In the genomic region with DNA sequence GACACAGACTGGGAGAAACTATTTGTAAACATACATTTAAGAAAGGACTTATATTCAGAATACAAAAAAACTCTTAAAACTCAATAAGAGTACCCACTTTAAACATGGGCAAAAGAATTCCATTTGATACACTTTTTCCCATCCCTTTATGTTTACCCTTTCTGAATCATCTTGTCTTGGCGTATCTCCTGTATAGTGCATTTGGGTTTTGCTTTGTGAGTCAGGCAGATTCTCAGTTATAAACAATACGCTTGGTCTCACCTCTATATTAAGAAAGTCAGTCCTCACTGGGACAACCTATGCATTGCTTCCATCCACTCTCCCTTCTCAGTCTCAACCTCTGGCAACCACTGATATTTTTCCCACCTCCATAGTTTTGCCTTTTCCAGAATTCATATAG, we compare ENCODE assay signal across 17 cellular contexts. TPM values are rescaled to one million over a fixed set of nuclear protein-coding genes. Genes with fewer than 3 reads are reported as not detected.
DNase-seq lines count a peak whose midpoint lies in the region; ATAC-seq, FAIRE-seq and TF ChIP-seq lines count a peak whose summit lies in the region.
"Had no signal": no experiment of that assay in that cellular context is flagged by ENCODE, and none has a peak within 500 bp of the region (broad histone marks: within the 10 kb centered on the region; RNA-seq: fewer than 3 reads in every experiment).

No MANE protein-coding gene starts in this region.

- TF ChIP-seq RAD21 in A549 (conservative IDR thresholded peaks at IDR 0.05 in 1 of 2, IDR thresholded peaks at IDR 0.05 in 1 of 2): no peak

- H3K36me3 ChIP-seq in GM23248 (ENCODE audit: low read depth) (no peaks in the 10 kb centered on the region), RWPE2 (ENCODE audit: low read depth) (peaks cover 18% of the 10 kb centered on the region)

- no peaks in the 10 kb centered on the region for H3K79me2 ChIP-seq in GM23248 (ENCODE audit: insufficient read depth)

- 34% methylated on average over 2 of the region's 2 CpGs for WGBS in A549 (ENCODE audit: missing lambda C conversion rate)
- WGBS in GM23248 (ENCODE audit: low coverage in 1 of 2, low lambda C conversion rate in 2 of 2, missing lambda C conversion rate in 2 of 2), 2 experiments: 87 to 95% methylated on average over 2 of the region's 2 CpGs

- no peaks in the 10 kb centered on the region for H3K27me3 ChIP-seq in GM23248 (replicated peaks; ENCODE audit: insufficient read depth)
- H3K27me3 ChIP-seq in RWPE2 (ENCODE audit: insufficient read depth, poor library complexity, severe bottlenecking): no peaks in the 10 kb centered on the region
- H3K27me3 ChIP-seq: BLaER1 treated with 17β-estradiol and CSF1 and Interleukin-3, amounts not matched to agents 10 nM and 100 nM had no signal

- no peak for TF ChIP-seq EP300 in A549 (IDR thresholded peaks at IDR 0.05)

- no peaks in the 10 kb centered on the region for H3K9me2 ChIP-seq in GM23248 (ENCODE audit: insufficient read depth)

- CTCF ChIA-PET in A549 (lab: Yijun Ruan, JAX): no interaction called here

- peak in 1 of 2 experiments; percentile 60; a peak in 3 of 6 replicates for ATAC-seq in A549
- 0 out of 3 replicates have a peak, but pooled peaks have one; percentile 37 for ATAC-seq in RWPE2 (ENCODE audit: low read depth)
- ATAC-seq in HG03175 (IDR thresholded peaks at IDR 0.05; ENCODE audit: unreplicated experiment): no peak
- ATAC-seq: HepG2 had no signal

- DNase-seq in A549 (ENCODE audit: low read depth in 1 of 2, low spot score in 1 of 2) (no peak), GM23248 (peak; percentile 2), RWPE2 (ENCODE audit: low spot score) (no peak), fibroblast of mammary gland (ENCODE audit: low read depth) (peak; percentile 45), kidney glomerular epithelial cell (lab: John Stamatoyannopoulos, UW) (no peak)
- no peak for DNase-seq in stimulated activated CD8-positive, alpha-beta memory T cell treated with anti-CD3 and anti-CD28 coated beads, Interleukin-4, amount 100 ng/mL, for 48 hours
- DNase-seq: 8988T; ACHN; CD4-positive, CD25-positive, alpha-beta regulatory T cell; DMS 273 treated with DMSO at 0.1 percent for 48 hours had no signal

- H3K4me3 ChIP-seq in A549 (no peak overlapping the region), GM23248 (no peak overlapping the region), RWPE2 (ENCODE audit: severe bottlenecking) (no peak overlapping the region), fibroblast of mammary gland (ENCODE audit: control insufficient read depth, low read depth, low read length) (no peak overlapping the region)
- H3K4me3 ChIP-seq: BLaER1 treated with 17β-estradiol and CSF1 and Interleukin-3, amounts not matched to agents 10 nM and 100 nM had no signal

- no peak for FAIRE-seq in A549 (lab: Jason Lieb, UNC)
- FAIRE-seq: G401.6, GM12891, GM19239, HepG2, HTR-8/SVneo had no signal

- H3K4me2 ChIP-seq in A549 (peak overlapping the region; percentile 18; the same call in 1 of the 3 replicates), GM23248 (ENCODE audit: unreplicated experiment) (no peak overlapping the region)
- H3K4me2 ChIP-seq: BLaER1 treated with 17β-estradiol and CSF1 and Interleukin-3, amounts not matched to agents 10 nM and 100 nM had no signal

- in situ Hi-C loops in GM23248 (cut with MboI): no loop called here

- no peaks in the 10 kb centered on the region for H4K20me1 ChIP-seq in GM23248 (ENCODE audit: insufficient read depth)
- H4K20me1 ChIP-seq: BLaER1 treated with 17β-estradiol and CSF1 and Interleukin-3, amounts not matched to agents 10 nM and 100 nM had no signal

- no peaks in the 10 kb centered on the region for H3K9me3 ChIP-seq in A549
- H3K9me3 ChIP-seq in GM23248 (ENCODE audit: low read depth): no peaks in the 10 kb centered on the region
- H3K9me3 ChIP-seq in RWPE2 (ENCODE audit: severe bottlenecking): no peaks in the 10 kb centered on the region
- H3K9me3 ChIP-seq: BLaER1 treated with 17β-estradiol and CSF1 and Interleukin-3, amounts not matched to agents 10 nM and 100 nM had no signal

- H3F3A ChIP-seq in GM23248 (ENCODE audit: insufficient read depth): no peaks in the 10 kb centered on the region

- peaks cover 13% of the 10 kb centered on the region; the same call in 1 of the 3 replicates for H3K4me1 ChIP-seq in A549
- no peaks in the 10 kb centered on the region for H3K4me1 ChIP-seq in GM23248 (ENCODE audit: insufficient read depth)
- no peaks in the 10 kb centered on the region for H3K4me1 ChIP-seq in RWPE2 (ENCODE audit: insufficient read depth, poor library complexity, severe bottlenecking)

- no peak for TF ChIP-seq POLR2A in A549 (IDR thresholded peaks at IDR 0.05; ENCODE audit: low read length)

- H3K27ac ChIP-seq in A549 (no peak overlapping the region), GM23248 (no peak overlapping the region), RWPE2 (ENCODE audit: poor library complexity, severe bottlenecking) (no peak overlapping the region)
- H3K27ac ChIP-seq: BLaER1 treated with 17β-estradiol and CSF1 and Interleukin-3, amounts not matched to agents 10 nM and 100 nM had no signal

- POLR2A ChIA-PET in A549 (lab: Yijun Ruan, JAX): no interaction called here

- TF ChIP-seq CTCF in A549 (IDR thresholded peaks at IDR 0.05) (no peak), RWPE2 (IDR thresholded peaks at IDR 0.05; ENCODE audit: poor library complexity, severe bottlenecking) (no peak), fibroblast of mammary gland (conservative IDR thresholded peaks at IDR 0.05; ENCODE audit: control insufficient read depth, insufficient read depth, low read depth, low read length) (no peak)

- no peak overlapping the region for H2AFZ ChIP-seq in GM23248

- no peak overlapping the region for H3K9ac ChIP-seq in GM23248
- H3K9ac ChIP-seq: BLaER1 treated with 17β-estradiol and CSF1 and Interleukin-3, amounts not matched to agents 10 nM and 100 nM had no signal

TF ChIP-seq in A549, 52 proteins besides CTCF, POLR2A, EP300 and RAD21:
- TF ChIP-seq CHD4 (IDR thresholded peaks at IDR 0.05; ENCODE audit: borderline replicate concordance) (no peak), HMGXB4 (CRISPR knock-in tag; IDR thresholded peaks at IDR 0.05; ENCODE audit: borderline replicate concordance) (no peak), RNF2 (IDR thresholded peaks at IDR 0.05; ENCODE audit: borderline replicate concordance, low read depth) (no peak), RFX5 (IDR thresholded peaks at IDR 0.05) (no peak), KDM5A (IDR thresholded peaks at IDR 0.05) (no peak), ESRRA (IDR thresholded peaks at IDR 0.05; ENCODE audit: borderline replicate concordance, low read length) (no peak)
- TF ChIP-seq, protein P1, sequence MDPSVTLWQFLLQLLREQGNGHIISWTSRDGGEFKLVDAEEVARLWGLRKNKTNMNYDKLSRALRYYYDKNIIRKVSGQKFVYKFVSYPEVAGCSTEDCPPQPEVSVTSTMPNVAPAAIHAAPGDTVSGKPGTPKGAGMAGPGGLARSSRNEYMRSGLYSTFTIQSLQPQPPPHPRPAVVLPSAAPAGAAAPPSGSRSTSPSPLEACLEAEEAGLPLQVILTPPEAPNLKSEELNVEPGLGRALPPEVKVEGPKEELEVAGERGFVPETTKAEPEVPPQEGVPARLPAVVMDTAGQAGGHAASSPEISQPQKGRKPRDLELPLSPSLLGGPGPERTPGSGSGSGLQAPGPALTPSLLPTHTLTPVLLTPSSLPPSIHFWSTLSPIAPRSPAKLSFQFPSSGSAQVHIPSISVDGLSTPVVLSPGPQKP (IDR thresholded peaks at IDR 0.05; ENCODE audit: low read depth, low read length): no peak

RNA-seq across cellular contexts. Expression of gene ADAMTS6, which starts 27.3 kb away (rescaled TPM):
- 0.66 and 0.69 TPM in 2 replicates for polyA plus RNA-seq in A549 (2011; rRNA removed)
- polyA plus RNA-seq in A549 (2012; cell fraction: cytosol; rRNA removed): 0.05 and 0.14 TPM in 2 replicates
- 0.13 and 0.20 TPM in 2 replicates for polyA plus RNA-seq in A549 (2012; cell fraction: nucleus; rRNA removed)
- polyA plus RNA-seq in A549 (2017; fragmentation: RNase III; extraction: RNeasy Plus Mini Kit Qiagen cat#74134 plus additional on column Dnase treatment): 0.18 to 0.51 TPM (median 0.22 TPM) in 3 replicates
- polyA minus RNA-seq in A549 (2011; rRNA and poly(A)+ RNA removed): 1.4 and 2.7 TPM in 2 replicates
- 62.5 and 76.0 TPM in 2 replicates for total RNA-seq in GM23248 (2014; rRNA removed; shearing (Covaris generic))
- polyA plus RNA-seq in GM23248 (2016; fragmentation: Nextera tagmentation; extraction: Ambion mirVana): 7.9 and 10.1 TPM in 2 replicates

RNA-seq across cellular contexts. Expression of gene CENPK, which starts 54.0 kb away (rescaled TPM):
- polyA plus RNA-seq in A549 (2011; rRNA removed) (35.1 and 71.2 TPM in 2 replicates), A549 (2017; fragmentation: RNase III; extraction: RNeasy Plus Mini Kit Qiagen cat#74134 plus additional on column Dnase treatment) (66.8 to 72.7 TPM (median 66.8 TPM) in 3 replicates), GM23248 (2016; fragmentation: Nextera tagmentation; extraction: Ambion mirVana) (22.1 and 23.9 TPM in 2 replicates)
- 13.6 and 14.3 TPM in 2 replicates for polyA plus RNA-seq in A549 (2012; cell fraction: cytosol; rRNA removed)
- 6.0 and 10.6 TPM in 2 replicates for polyA plus RNA-seq in A549 (2012; cell fraction: nucleus; rRNA removed)
- polyA minus RNA-seq in A549 (2011; rRNA and poly(A)+ RNA removed): 10.0 and 11.6 TPM in 2 replicates
- 17.2 and 22.4 TPM in 2 replicates for total RNA-seq in GM23248 (2014; rRNA removed; shearing (Covaris generic))

RNA-seq across cellular contexts. Expression of gene PPWD1, which starts 54.1 kb away (rescaled TPM):
- 15.3 and 18.5 TPM in 2 replicates for polyA plus RNA-seq in A549 (2011; rRNA removed)
- 2.7 and 3.0 TPM in 2 replicates for polyA plus RNA-seq in A549 (2012; cell fraction: cytosol; rRNA removed)
- polyA plus RNA-seq in A549 (2012; cell fraction: nucleus; rRNA removed): 3.4 and 6.6 TPM in 2 replicates
- 26.8 to 31.3 TPM (median 27.7 TPM) in 3 replicates for polyA plus RNA-seq in A549 (2017; fragmentation: RNase III; extraction: RNeasy Plus Mini Kit Qiagen cat#74134 plus additional on column Dnase treatment)
- 8.7 and 9.0 TPM in 2 replicates for polyA minus RNA-seq in A549 (2011; rRNA and poly(A)+ RNA removed)
- total RNA-seq in GM23248 (2014; rRNA removed; shearing (Covaris generic)): 24.7 and 56.8 TPM in 2 replicates
- polyA plus RNA-seq in GM23248 (2016; fragmentation: Nextera tagmentation; extraction: Ambion mirVana): 22.5 and 23.9 TPM in 2 replicates

Comparison
In these comparisons a context has a peak if more than half of its experiments do, and no peak if none do; other contexts are left out.
1. DNase-seq: peak in GM23248 (single experiment) and fibroblast of mammary gland (single experiment); none in A549 (0 of 2), RWPE2 (single experiment), kidney glomerular epithelial cell (single experiment) and stimulated activated CD8-positive, alpha-beta memory T cell treated with anti-CD3 and anti-CD28 coated beads, Interleukin-4, amount 100 ng/mL, for 48 hours (single experiment).